Comparison of ENCODE assay signal across 1 cellular context in genomic region chr16:31528726-31529397, GRCh38.
TF ChIP-seq lines count a peak whose summit lies in the region.

No MANE protein-coding gene starts in this region.

TF ChIP-seq in H1, 55 proteins besides CTCF, POLR2A, EP300 and RAD21:
- TF ChIP-seq CREB1 (IDR thresholded peaks at IDR 0.05) (no peak), TEAD4 (IDR thresholded peaks at IDR 0.05; ENCODE audit: low read depth, low read length) (no peak), EZH2 (IDR thresholded peaks at IDR 0.05; ENCODE audit: low read depth, low read length, severe bottlenecking) (peak; percentile 50), HDAC2 (IDR thresholded peaks at IDR 0.05; ENCODE audit: borderline replicate concordance in 1 of 2, low read depth in 2 of 2, low read length in 2 of 2) (no peak), TBP (IDR thresholded peaks at IDR 0.05; ENCODE audit: low read depth, low read length) (no peak), SUZ12 (IDR thresholded peaks at IDR 0.05; ENCODE audit: low read length) (peak; percentile 30; the same call in 1 of the 2 replicates), RNF2 (IDR thresholded peaks at IDR 0.05; ENCODE audit: borderline replicate concordance, low read depth, low read length, missing control alignments, poor library complexity, severe bottlenecking) (no peak), RBBP5 (IDR thresholded peaks at IDR 0.05; ENCODE audit: borderline replicate concordance, low read depth, low read length) (0 out of 2 replicates have a peak, but pooled peaks have one; percentile 15), KDM5A (IDR thresholded peaks at IDR 0.05; ENCODE audit: low read length) (no peak), SP1 (IDR thresholded peaks at IDR 0.05; ENCODE audit: low read depth, low read length) (no peak)
